13 cellular contexts compared by ENCODE assay signal in genomic region chr1:167409183-167409582, GRCh38.
DNase-seq lines count a peak whose midpoint lies in the region; ATAC-seq, FAIRE-seq and TF ChIP-seq lines count a peak whose summit lies in the region.
"Had no signal": no experiment of that assay in that cellular context is flagged by ENCODE, and none has a peak within 500 bp of the region (broad histone marks: within the 10 kb centered on the region; RNA-seq: fewer than 3 reads in every experiment).

No MANE protein-coding gene starts in this region.

- H3K9me3 ChIP-seq in T-helper 17 cell (ENCODE audit: control insufficient read depth, low read length, poor library complexity, severe bottlenecking) (no peaks in the 10 kb centered on the region), HepG2 (ENCODE audit: low read length) (no peaks in the 10 kb centered on the region)
- H3K9me3 ChIP-seq: right atrium auricular region had no signal

- in situ Hi-C loops in KBM-7 (cut with MboI; ENCODE audit: low pct_unique_long_range_greater_than_20kb, low sequenced_read_pairs), result no loop called here
- in situ Hi-C loops in HepG2 (cut with HindIII; ENCODE audit: extremely low pct_ligation_motif_present, low pct_unique_long_range_greater_than_20kb), result no loop called here

- 97% methylated on average over 1 of the region's 1 CpG for WGBS in HepG2 (ENCODE audit: low lambda C conversion rate)

- no peak overlapping the region for H3K4me3 ChIP-seq in HepG2 (replicated peaks in 1 of 3; ENCODE audit: insufficient read depth in 1 of 3, low read depth in 2 of 3, low read length in 3 of 3)
- H3K4me3 ChIP-seq: right atrium auricular region had no signal

- POLR2A ChIA-PET in HepG2 (lab: Yijun Ruan, JAX), result no interaction called here

- peaks cover 8% of the 10 kb centered on the region for H3K36me3 Mint-ChIP-seq in T-helper 17 cell (ENCODE audit: low read depth)
- H3K36me3 Mint-ChIP-seq in activated T-cell treated with anti-CD3 and anti-CD28 coated beads, Interleukin-2, amount 50 U/mL, for 4 hours (ENCODE audit: insufficient read depth), result peaks cover 36% of the 10 kb centered on the region

- H3K4me1 Mint-ChIP-seq in T-helper 17 cell, result peaks cover 12% of the 10 kb centered on the region
- H3K4me1 Mint-ChIP-seq in activated T-cell treated with anti-CD3 and anti-CD28 coated beads, Interleukin-2, amount 50 U/mL, for 4 hours (ENCODE audit: low read depth), result peaks cover 6% of the 10 kb centered on the region

- no peak overlapping the region for H3K27ac ChIP-seq in HepG2 (ENCODE audit: extremely low read length, insufficient read depth, low read length)
- H3K27ac ChIP-seq: right atrium auricular region had no signal

- TF ChIP-seq RAD21 in HepG2 (CRISPR knock-in tag; IDR thresholded peaks at IDR 0.05), result no peak

- no peak overlapping the region for H3K4me2 ChIP-seq in HepG2 (ENCODE audit: low read depth, low read length)

- peak overlapping the region; percentile 19 for H3K27ac Mint-ChIP-seq in T-helper 17 cell

- H3K9ac ChIP-seq in HepG2 (ENCODE audit: insufficient read depth, low read depth, low read length), result no peak overlapping the region

- DNase-seq in D721Med (ENCODE audit: insufficient read length, low spot score) (no peak), KBM-7 (peak; percentile 14), T-helper 17 cell (no peak), HepG2 (ENCODE audit: low spot score) (peak; percentile 24)
- no peak for DNase-seq in activated T-cell treated with anti-CD3 and anti-CD28 coated beads, Interleukin-2, amount 50 U/mL, for 4 hours
- DNase-seq: activated gamma-delta T cell, NCI-H1105 treated with DMSO at 0.1 percent for 48 hours had no signal

- H3K9me3 Mint-ChIP-seq in activated T-cell treated with anti-CD3 and anti-CD28 coated beads, Interleukin-2, amount 50 U/mL, for 4 hours, result no peaks in the 10 kb centered on the region

- H4K20me1 ChIP-seq in HepG2 (ENCODE audit: insufficient read depth, low read length), result no peaks in the 10 kb centered on the region

- no TSS peak for BruUV-seq in HepG2 (replicated peaks; lab: Mats Ljungman, UMichigan)

- ATAC-seq in T-helper 17 cell, result no peak
- peak; percentile 86 for ATAC-seq in HepG2
- no peak for ATAC-seq in HG02970 (IDR thresholded peaks at IDR 0.05; ENCODE audit: low FRiP score, unreplicated experiment)
- ATAC-seq in HG03159 (IDR thresholded peaks at IDR 0.05; ENCODE audit: unreplicated experiment), result no peak
- ATAC-seq in activated T-cell treated with anti-CD3 and anti-CD28 coated beads, Interleukin-2, amount 50 U/mL, for 4 hours, result no peak
- ATAC-seq in GM21786 (IDR thresholded peaks at IDR 0.05; ENCODE audit: unreplicated experiment), result no peak
- ATAC-seq: activated CD4-positive, CD25-positive, alpha-beta regulatory T cell treated with anti-CD3 and anti-CD28 coated beads, Interleukin-2, amount 50 U/mL, for 24 hours had no signal

- no peak overlapping the region for H2AFZ ChIP-seq in HepG2 (ENCODE audit: low read length)

- intact Hi-C loops in HepG2 (cut with micrococcal nuclease; ENCODE audit: unreplicated experiment), result loop anchor here (1.0 to 2.0 kb wide), 2 partner anchors 142 to 342 kb away; no protein-coding TSS in a partner anchor

- TF ChIP-seq EP300 in HepG2 (IDR thresholded peaks at IDR 0.05; ENCODE audit: low read depth in 2 of 2, low read length in 2 of 2) (no peak), HepG2 (CRISPR knock-in tag; IDR thresholded peaks at IDR 0.05; ENCODE audit: borderline replicate concordance) (no peak)

- TF ChIP-seq POLR2A in HepG2 (IDR thresholded peaks at IDR 0.05; ENCODE audit: insufficient read depth in 1 of 2, low read depth in 2 of 2, low read length in 2 of 2), result no peak

- FAIRE-seq in D721Med (lab: Jason Lieb, UNC) (no peak), HepG2 (lab: Jason Lieb, UNC) (peak; percentile 72)
- FAIRE-seq: RCC 7860 had no signal

- peaks cover 4 to 8% of the 10 kb centered on the region in 2 experiments for H3K36me3 ChIP-seq in HepG2 (replicated peaks in 1 of 2; ENCODE audit: control insufficient read depth in 1 of 2, insufficient read depth in 2 of 2, low read length in 2 of 2)

- no peak overlapping the region for H3K4me3 Mint-ChIP-seq in T-helper 17 cell
- no peak overlapping the region for H3K4me3 Mint-ChIP-seq in activated T-cell treated with anti-CD3 and anti-CD28 coated beads, Interleukin-2, amount 50 U/mL, for 4 hours

- TF ChIP-seq CTCF in D721Med (IDR thresholded peaks at IDR 0.05; ENCODE audit: insufficient read depth, missing control alignments) (peak; percentile 43), HepG2 (CRISPR knock-in tag; IDR thresholded peaks at IDR 0.05) (peak; percentile 48)

- CTCF ChIA-PET in HepG2 (lab: Yijun Ruan, JAX; ENCODE audit: low intra/inter-chr PET ratio, low total read pairs), result interaction anchor here (1.6 kb wide), 1 partner anchor 141 kb away, joined by 10 read pairs; no protein-coding TSS in a partner anchor

- H3K4me1 ChIP-seq in HepG2 (ENCODE audit: insufficient read depth, low read length), result no peaks in the 10 kb centered on the region
- H3K4me1 ChIP-seq: right atrium auricular region had no signal

- no peaks in the 10 kb centered on the region for H3K27me3 Mint-ChIP-seq in T-helper 17 cell
- H3K27me3 Mint-ChIP-seq in activated T-cell treated with anti-CD3 and anti-CD28 coated beads, Interleukin-2, amount 50 U/mL, for 4 hours (ENCODE audit: low read depth), result no peaks in the 10 kb centered on the region

- H3K79me2 ChIP-seq in HepG2 (ENCODE audit: insufficient read depth, low read length), result no peaks in the 10 kb centered on the region

- H3K27me3 ChIP-seq in HepG2 (ENCODE audit: control insufficient read depth in 1 of 2, insufficient read depth in 2 of 2, low read length in 2 of 2), result no peaks in the 10 kb centered on the region
- H3K27me3 ChIP-seq: right atrium auricular region had no signal

TF ChIP-seq in HepG2, 621 proteins besides CTCF, POLR2A, EP300 and RAD21 (continues in another document):
- TF ChIP-seq STAG1 (CRISPR knock-in tag; IDR thresholded peaks at IDR 0.05) (peak; percentile 59), ZNF577 (CRISPR knock-in tag; IDR thresholded peaks at IDR 0.05; ENCODE audit: borderline replicate concordance, low read depth) (no peak), SMC3 (IDR thresholded peaks at IDR 0.05; ENCODE audit: low read length) (peak; percentile 38), TFDP2 (CRISPR knock-in tag; IDR thresholded peaks at IDR 0.05) (no peak), ZNF407 (CRISPR knock-in tag; IDR thresholded peaks at IDR 0.05; ENCODE audit: not compliant biosample characterization) (no peak)

Comparison
In these comparisons a context has a peak if more than half of its experiments do, and no peak if none do; other contexts are left out.
1. DNase-seq: peak in KBM-7 (single experiment) and HepG2 (single experiment); none in D721Med (single experiment), T-helper 17 cell (0 of 3) and activated T-cell treated with anti-CD3 and anti-CD28 coated beads, Interleukin-2, amount 50 U/mL, for 4 hours (single experiment).